In the genomic region with DNA sequence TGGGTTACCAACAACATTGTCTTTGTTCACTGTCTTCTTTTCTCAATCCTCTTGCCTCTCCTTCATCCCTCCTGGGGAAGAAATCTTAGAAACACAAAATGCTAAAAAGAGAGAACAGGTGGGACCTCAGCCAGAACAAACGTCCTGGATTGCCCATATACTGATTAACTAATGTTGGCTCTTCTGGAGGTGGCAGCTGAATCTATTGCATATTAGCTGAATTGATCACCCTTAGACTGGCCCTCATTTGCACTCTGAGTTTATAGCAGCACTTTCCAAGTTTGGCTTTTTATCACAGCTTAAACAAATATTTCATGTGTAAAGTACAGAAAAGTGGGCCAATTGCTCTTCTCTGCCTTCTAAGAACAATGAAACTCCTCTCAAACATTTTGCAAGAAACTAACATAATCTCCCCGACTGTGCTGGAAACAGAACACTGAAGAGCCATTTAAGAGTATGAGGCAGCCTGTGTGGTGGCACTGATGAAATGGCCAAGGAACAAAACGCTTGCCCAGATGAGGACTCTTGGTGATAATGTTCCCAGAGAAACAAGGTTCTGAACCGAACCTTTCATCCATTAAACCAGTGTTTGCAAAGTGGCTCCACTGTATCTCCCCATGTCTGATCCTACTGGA, we compare ENCODE assay signal across 17 cellular contexts.
"Had no signal": no experiment of that assay in that cellular context is flagged by ENCODE, and none has a peak within 500 bp of the region (broad histone marks: within the 10 kb centered on the region; RNA-seq: fewer than 3 reads in every experiment).

No MANE protein-coding gene starts in this region.

- H3K4me1 Mint-ChIP-seq: activated CD8-positive, alpha-beta memory T cell treated with anti-CD3 and anti-CD28 coated beads, Interleukin-2, amount 10 ng/mL, durations not matched to agents 7 days and 5 days had no signal

- H3K4me1 ChIP-seq: gastrocnemius medialis, psoas muscle had no signal

- H3K27me3 ChIP-seq: brain microvascular endothelial cell, gastrocnemius medialis, tibial artery had no signal

- H3K4me3 Mint-ChIP-seq: activated CD8-positive, alpha-beta memory T cell treated with anti-CD3 and anti-CD28 coated beads, Interleukin-2, amount 10 ng/mL, durations not matched to agents 7 days and 5 days; activated T-cell treated with anti-CD3 and anti-CD28 coated beads, Interleukin-2, amount 50 U/mL, for 24 hours; natural killer cell treated with Interleukin-12 subunit alpha and Interleukin-12 subunit beta and Interleukin-15 and Interleukin-18, amount 100 ng/mL, for 72 hours had no signal

- ATAC-seq: activated CD8-positive, alpha-beta memory T cell treated with anti-CD3 and anti-CD28 coated beads, Interleukin-2, amount 10 ng/mL, durations not matched to agents 7 days and 5 days; activated naive CD4-positive, alpha-beta T cell treated with anti-CD3 and anti-CD28 coated beads, Interleukin-2, amount 50 U/mL, for 72 hours; gastrocnemius medialis; natural killer cell treated with Interleukin-12 subunit alpha and Interleukin-12 subunit beta and Interleukin-15 and Interleukin-18, amount 100 ng/mL, for 72 hours; psoas muscle had no signal

- DNase-seq: activated CD4-positive, alpha-beta T cell treated with anti-CD3 and anti-CD28 coated beads, Interleukin-2, amount 50 U/mL, for 4 hours; activated CD4-positive, CD25-positive, alpha-beta regulatory T cell treated with anti-CD3 and anti-CD28 coated beads, Interleukin-2, amount 50 U/mL, for 72 hours; activated CD8-positive, alpha-beta memory T cell treated with anti-CD3 and anti-CD28 coated beads, Interleukin-2, amount 10 ng/mL, durations not matched to agents 7 days and 5 days; activated effector memory CD4-positive, alpha-beta T cell treated with Interleukin-2 at 50 U/mL for 16 hours; activated T-cell treated with anti-CD3 and anti-CD28 coated beads, Interleukin-2, amount 50 U/mL, for 24 hours; amygdala; brain microvascular endothelial cell; effector memory CD4-positive, alpha-beta T cell; gastrocnemius medialis; hippocampal formation; mammary epithelial cell; occipital lobe; psoas muscle; tibial artery had no signal

- H3K27ac ChIP-seq: brain microvascular endothelial cell, gastrocnemius medialis, psoas muscle, skin epidermis had no signal

- H3K4me3 ChIP-seq: gastrocnemius medialis, psoas muscle, skin epidermis, tibial artery had no signal

- H3K9me3 ChIP-seq: gastrocnemius medialis, psoas muscle, tibial artery had no signal

- H3K9me3 Mint-ChIP-seq: activated T-cell treated with anti-CD3 and anti-CD28 coated beads, Interleukin-2, amount 50 U/mL, for 24 hours; natural killer cell treated with Interleukin-12 subunit alpha and Interleukin-12 subunit beta and Interleukin-15 and Interleukin-18, amount 100 ng/mL, for 72 hours had no signal

- H3K27ac Mint-ChIP-seq: activated CD8-positive, alpha-beta memory T cell treated with anti-CD3 and anti-CD28 coated beads, Interleukin-2, amount 10 ng/mL, durations not matched to agents 7 days and 5 days; activated naive CD4-positive, alpha-beta T cell treated with anti-CD3 and anti-CD28 coated beads, Interleukin-2, amount 50 U/mL, for 72 hours; activated T-cell treated with anti-CD3 and anti-CD28 coated beads, Interleukin-2, amount 50 U/mL, for 24 hours; natural killer cell treated with Interleukin-12 subunit alpha and Interleukin-12 subunit beta and Interleukin-15 and Interleukin-18, amount 100 ng/mL, for 72 hours had no signal

- H3K36me3 Mint-ChIP-seq: activated CD8-positive, alpha-beta memory T cell treated with anti-CD3 and anti-CD28 coated beads, Interleukin-2, amount 10 ng/mL, durations not matched to agents 7 days and 5 days; natural killer cell treated with Interleukin-12 subunit alpha and Interleukin-12 subunit beta and Interleukin-15 and Interleukin-18, amount 100 ng/mL, for 72 hours had no signal

- H3K36me3 ChIP-seq: brain microvascular endothelial cell, gastrocnemius medialis, tibial artery had no signal
